ENCODE assay signal across 11 cellular contexts in genomic region chr10:6195376-6195775, GRCh38. TPM values are rescaled to one million over a fixed set of nuclear protein-coding genes. Genes with fewer than 3 reads are reported as not detected.
DNase-seq lines count a peak whose midpoint lies in the region; TF ChIP-seq lines count a peak whose summit lies in the region.
"Had no signal": no experiment of that assay in that cellular context is flagged by ENCODE, and none has a peak within 500 bp of the region (broad histone marks: within the 10 kb centered on the region; RNA-seq: fewer than 3 reads in every experiment).

No MANE protein-coding gene starts in this region.

- H3K4me3 Mint-ChIP-seq in activated CD4-positive, alpha-beta T cell treated with anti-CD3 and anti-CD28 coated beads, Interleukin-2, amount 10 ng/mL, durations not matched to agents 7 days and 5 days: peak overlapping the region; percentile 4
- H3K4me3 Mint-ChIP-seq: brain had no signal

- POLR2A ChIA-PET in activated CD4-positive, alpha-beta T cell treated with anti-CD3 and anti-CD28 coated beads, Interleukin-2, amount 10 ng/mL, durations not matched to agents 7 days and 5 days (lab: Charles Lee): no interaction called here

- peaks cover 51% of the 10 kb centered on the region for H3K4me1 Mint-ChIP-seq in activated CD4-positive, alpha-beta T cell treated with anti-CD3 and anti-CD28 coated beads, Interleukin-2, amount 10 ng/mL, durations not matched to agents 7 days and 5 days

- no peaks in the 10 kb centered on the region for H3K9me3 ChIP-seq in ascending aorta
- H3K9me3 ChIP-seq in tibial artery: no peaks in the 10 kb centered on the region
- H3K9me3 ChIP-seq: A549 had no signal

- H3K36me3 Mint-ChIP-seq in activated CD4-positive, alpha-beta T cell treated with anti-CD3 and anti-CD28 coated beads, Interleukin-2, amount 10 ng/mL, durations not matched to agents 7 days and 5 days (ENCODE audit: low read depth): peaks cover 16% of the 10 kb centered on the region

- no peaks in the 10 kb centered on the region for H3K9me3 Mint-ChIP-seq in activated CD4-positive, alpha-beta T cell treated with anti-CD3 and anti-CD28 coated beads, Interleukin-2, amount 10 ng/mL, durations not matched to agents 7 days and 5 days

- intact Hi-C loops in ascending aorta (cut with DNase I) (no loop called here), tibial artery (cut with DNase I; ENCODE audit: low total_unique reads) (loop anchor here (5.0 kb wide), 1 partner anchor 643 kb away; no protein-coding TSS in a partner anchor)

- peak overlapping the region in 1 of 2 donors; percentile 41 for H3K4me3 ChIP-seq in ascending aorta
- no peak overlapping the region for H3K4me3 ChIP-seq in tibial artery
- H3K4me3 ChIP-seq: A549 had no signal

- TF ChIP-seq CTCF in ascending aorta (IDR thresholded peaks at IDR 0.05) (no peak), tibial artery (IDR thresholded peaks at IDR 0.05) (no peak)

- CTCF ChIA-PET in activated CD4-positive, alpha-beta T cell treated with anti-CD3 and anti-CD28 coated beads, Interleukin-2, amount 10 ng/mL, durations not matched to agents 7 days and 5 days (lab: Charles Lee): interaction anchor here (0.5 to 1.8 kb wide), 4 partner anchors 14 to 206 kb away, joined by 3 to 6 read pairs (median 4); no protein-coding TSS in a partner anchor

- H3K27me3 ChIP-seq in ascending aorta (no peaks in the 10 kb centered on the region), tibial artery (no peaks in the 10 kb centered on the region)

- H3K27me3 Mint-ChIP-seq in activated CD4-positive, alpha-beta T cell treated with anti-CD3 and anti-CD28 coated beads, Interleukin-2, amount 10 ng/mL, durations not matched to agents 7 days and 5 days: no peaks in the 10 kb centered on the region

- no peak overlapping the region for H3K27ac Mint-ChIP-seq in activated CD4-positive, alpha-beta T cell treated with anti-CD3 and anti-CD28 coated beads, Interleukin-2, amount 10 ng/mL, durations not matched to agents 7 days and 5 days

- peak overlapping the region; percentile 92 to 97 for H3K27ac ChIP-seq in ascending aorta
- H3K27ac ChIP-seq in tibial artery: peak overlapping the region; percentile 87 to 95
- H3K27ac ChIP-seq: A549 had no signal

- H3K4me1 ChIP-seq in ascending aorta (peaks cover 33 to 65% of the 10 kb centered on the region in 2 donors), tibial artery (peaks cover 0 to 92% (median 51%) of the 10 kb centered on the region in 4 donors)

- DNase-seq in activated CD4-positive, alpha-beta T cell treated with anti-CD3 and anti-CD28 coated beads, Interleukin-2, amount 10 ng/mL, durations not matched to agents 7 days and 5 days: no peak
- no peak for DNase-seq in activated CD4-positive, alpha-beta T cell treated with anti-CD3 and anti-CD28 coated beads for 48 hours
- DNase-seq in ascending aorta (ENCODE audit: low spot score in 2 of 2) (peak in 1 of 2 donors; percentile 91), iPS-NIHi11 (ENCODE audit: low spot score) (peak; percentile 1), tibial artery (peak; percentile 72 to 87), NCI-H2029 treated with DMSO at 0.1 percent for 48 hours (lab: John Stamatoyannopoulos, UW) (no peak), cerebellar nuclear complex (lab: John Stamatoyannopoulos, UW) (no peak)
- DNase-seq in stimulated activated CD4-positive, alpha-beta T cell treated with anti-CD3 and anti-CD28 coated beads, Interleukin-4, amount 100 ng/mL, for 4 hours: no peak
- DNase-seq: NCI-H69 had no signal

- H3K36me3 ChIP-seq in ascending aorta (no peaks in the 10 kb centered on the region), tibial artery (no peaks in the 10 kb centered on the region)

RNA-seq across cellular contexts. Expression of gene PFKFB3, which starts 7.4 kb away (rescaled TPM):
- total RNA-seq in activated CD4-positive, alpha-beta T cell treated with anti-CD3 and anti-CD28 coated beads, Interleukin-2, amount 10 ng/mL, durations not matched to agents 7 days and 5 days: 10 to 100 TPM; 77.1 to 82.2 TPM
- 68.0 TPM for total RNA-seq in ascending aorta

Comparison
In these comparisons a context has a peak if more than half of its experiments do, and no peak if none do; other contexts are left out.
1. DNase-seq: peak in iPS-NIHi11 (single experiment) and tibial artery (2 of 2); none in activated CD4-positive, alpha-beta T cell treated with anti-CD3 and anti-CD28 coated beads, Interleukin-2, amount 10 ng/mL, durations not matched to agents 7 days and 5 days (single experiment), activated CD4-positive, alpha-beta T cell treated with anti-CD3 and anti-CD28 coated beads for 48 hours (single experiment), NCI-H2029 treated with DMSO at 0.1 percent for 48 hours (single experiment), cerebellar nuclear complex (0 of 2) and stimulated activated CD4-positive, alpha-beta T cell treated with anti-CD3 and anti-CD28 coated beads, Interleukin-4, amount 100 ng/mL, for 4 hours (0 of 2).